31 cellular contexts compared by ENCODE assay signal in the genomic region with DNA sequence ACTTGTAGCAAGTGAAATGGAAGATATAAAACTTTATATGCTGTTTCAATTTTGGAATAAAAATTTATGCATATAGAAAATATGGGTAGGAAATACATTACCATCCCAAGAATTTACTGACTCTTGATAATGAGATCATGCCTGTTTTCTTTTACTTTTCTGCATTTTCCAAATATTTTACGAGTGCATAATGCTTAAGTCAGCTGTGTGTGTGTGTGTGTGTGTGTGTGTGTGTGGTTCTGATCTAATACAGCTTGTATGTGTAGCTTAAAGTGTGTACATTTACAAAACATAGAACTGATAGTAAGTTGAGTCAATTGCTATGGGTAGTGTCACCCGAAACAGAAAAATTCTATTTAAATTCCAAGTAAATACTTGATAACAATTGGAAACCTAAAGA.
DNase-seq lines count a peak whose midpoint lies in the region; ATAC-seq and TF ChIP-seq lines count a peak whose summit lies in the region.
"Had no signal": no experiment of that assay in that cellular context is flagged by ENCODE, and none has a peak within 500 bp of the region (broad histone marks: within the 10 kb centered on the region; RNA-seq: fewer than 3 reads in every experiment).

No MANE protein-coding gene starts in this region.

- no peak overlapping the region for H3K4me2 ChIP-seq in IMR-90 (ENCODE audit: low read depth, low read length)
- H3K4me2 ChIP-seq in H9 (ENCODE audit: insufficient read depth, insufficient read length, low read length) = no peak overlapping the region

- H3K27me3 ChIP-seq in IMR-90 (ENCODE audit: control insufficient read depth, insufficient read depth, low read length) (no peaks in the 10 kb centered on the region), brain microvascular endothelial cell (replicated peaks) (no peaks in the 10 kb centered on the region), H9 (ENCODE audit: insufficient read depth, low read length) (no peaks in the 10 kb centered on the region)
- H3K27me3 ChIP-seq: gastrocnemius medialis, transverse colon had no signal

- CTCF ChIA-PET in AG04449 (lab: Yijun Ruan, JAX) (no interaction called here), IMR-90 (lab: Yijun Ruan, JAX) (interaction anchor here (1.0 to 1.1 kb wide), 2 partner anchors 12 to 17 kb away, joined by 3 read pairs; no protein-coding TSS in a partner anchor)

- no peak overlapping the region for H4K5ac ChIP-seq in IMR-90 (ENCODE audit: low read depth, low read length)
- no peak overlapping the region for H4K5ac ChIP-seq in H9 (ENCODE audit: insufficient read length, low read depth, low read length)

- H4K91ac ChIP-seq in IMR-90 (ENCODE audit: insufficient read depth, low read depth, low read length) (no peak overlapping the region), H9 (ENCODE audit: insufficient read length, low read depth, low read length) (no peak overlapping the region)

- no peaks in the 10 kb centered on the region for H4K20me1 ChIP-seq in IMR-90 (ENCODE audit: insufficient read depth, low read length)
- H4K20me1 ChIP-seq in H9 (ENCODE audit: control insufficient read depth, insufficient read depth, insufficient read length) = no peaks in the 10 kb centered on the region

- no peaks in the 10 kb centered on the region for H3K23me2 ChIP-seq in H9 (ENCODE audit: insufficient read length, low read depth, low read length, poor library complexity, severe bottlenecking)

- no peak overlapping the region for H3K4ac ChIP-seq in IMR-90 (ENCODE audit: low read depth, low read length)
- no peak overlapping the region for H3K4ac ChIP-seq in H9 (ENCODE audit: low read depth, low read length)

- H3K9me1 ChIP-seq in IMR-90 (ENCODE audit: insufficient read depth, low read length) = no peaks in the 10 kb centered on the region

- H3K4me3 ChIP-seq in AG04449 (ENCODE audit: low read depth, low read length) = no peak overlapping the region
- H3K4me3 ChIP-seq in IMR-90 (ENCODE audit: insufficient read depth, low read depth, low read length) = no peak overlapping the region
- H3K4me3 ChIP-seq in brain microvascular endothelial cell (ENCODE audit: low read depth, low read length) = no peak overlapping the region
- H3K4me3 ChIP-seq: gastrocnemius medialis, lung, prostate gland, transverse colon had no signal

- H3K36me3 ChIP-seq in IMR-90 (ENCODE audit: control insufficient read depth, insufficient read depth, low read length) (no peaks in the 10 kb centered on the region), brain microvascular endothelial cell (replicated peaks) (no peaks in the 10 kb centered on the region)
- H3K36me3 ChIP-seq: gastrocnemius medialis, prostate gland, transverse colon had no signal

- H2AK5ac ChIP-seq in IMR-90 (ENCODE audit: low read depth, low read length) (no peak overlapping the region), H9 (ENCODE audit: insufficient read length, low read length) (no peak overlapping the region)

- no peak for TF ChIP-seq POLR2A in IMR-90 (IDR thresholded peaks at IDR 0.05; ENCODE audit: low read depth, low read length)

- peak; percentile 60 for DNase-seq in AG04449 (ENCODE audit: low read depth, low spot score)
- DNase-seq in IMR-90 = peak; percentile 73
- DNase-seq in brain microvascular endothelial cell = peak; percentile 76
- peak; percentile 52 for DNase-seq in iris pigment epithelial cell (ENCODE audit: low read depth)
- no peak for DNase-seq in kidney tubule cell (ENCODE audit: low spot score)
- DNase-seq in stimulated activated naive CD8-positive, alpha-beta T cell treated with anti-CD3 and anti-CD28 coated beads, Interleukin-15, Interleukin-2, amounts not matched to agents 100 U/mL and 50 U/mL, for 24 hours = no peak
- DNase-seq in H9 = no peak
- DNase-seq: activated CD4-positive, alpha-beta T cell treated with anti-CD3 and anti-CD28 coated beads for 36 hours; activated CD8-positive, alpha-beta memory T cell treated with anti-CD3 and anti-CD28 coated beads, Interleukin-2, amount 50 U/mL, for 48 hours; activated CD8-positive, alpha-beta T cell treated with anti-CD3 and anti-CD28 coated beads for 36 hours; activated naive CD4-positive, alpha-beta T cell treated with anti-CD3 and anti-CD28 coated beads, Interleukin-2, amount 50 U/mL, for 16 hours; AML-193; Calu3; CD4-positive, CD25-positive, alpha-beta regulatory T cell; cortex of kidney; effector memory CD8-positive, alpha-beta T cell; gastrocnemius medialis; Karpas-422; naive thymus-derived CD8-positive, alpha-beta T cell; NCI-H1417 treated with DMSO at 0.1 percent for 48 hours; NCI-H446 treated with DMSO at 0.1 percent for 48 hours; nucleus accumbens; stimulated activated CD4-positive, alpha-beta T cell treated with anti-CD3 and anti-CD28 coated beads, Interleukin-4, amount 100 ng/mL, for 4 hours; SW 1271; transverse colon had no signal

- no peak for TF ChIP-seq RAD21 in IMR-90 (IDR thresholded peaks at IDR 0.05; ENCODE audit: low read length)

- H2AFZ ChIP-seq in IMR-90 (replicated peaks; ENCODE audit: low read length, poor library complexity) (no peak overlapping the region), H9 (ENCODE audit: low read length) (no peak overlapping the region)

- H3K36me3 Mint-ChIP-seq in H9 (ENCODE audit: insufficient read depth in 1 of 3, low read depth in 3 of 3) = no peaks in the 10 kb centered on the region
- H3K36me3 Mint-ChIP-seq: CD4-positive, CD25-positive, alpha-beta regulatory T cell; naive thymus-derived CD8-positive, alpha-beta T cell had no signal

- no peak overlapping the region for H3K18ac ChIP-seq in IMR-90 (ENCODE audit: low read depth, low read length)
- no peak overlapping the region for H3K18ac ChIP-seq in H9 (ENCODE audit: insufficient read length, low read depth, low read length)

- no peak overlapping the region for H2BK12ac ChIP-seq in H9 (ENCODE audit: insufficient read length, low read depth, low read length)

- H3T11ph ChIP-seq in H9 (ENCODE audit: low read length) = no peak overlapping the region

- H2BK15ac ChIP-seq in IMR-90 (ENCODE audit: low read depth, low read length) = no peak overlapping the region
- no peak overlapping the region for H2BK15ac ChIP-seq in H9 (ENCODE audit: low read depth, low read length)

- H3K4me1 Mint-ChIP-seq in H9 = peaks cover 0 to 3% of the 10 kb centered on the region in 2 experiments; a peak in 1 of 4 replicates
- H3K4me1 Mint-ChIP-seq: CD4-positive, CD25-positive, alpha-beta regulatory T cell had no signal

- H3K23ac ChIP-seq in IMR-90 (ENCODE audit: low read depth, low read length) (no peak overlapping the region), H9 (ENCODE audit: insufficient read length, low read depth, low read length) (no peak overlapping the region)

- intact Hi-C loops in IMR-90 (cut with micrococcal nuclease) = no loop called here

- WGBS in IMR-90 (ENCODE audit: extremely low coverage in 2 of 2, insufficient read length in 1 of 2), 2 experiments = no CpG with 5 or more reads among the region's 2 CpGs
- no CpG with 5 or more reads among the region's 2 CpGs for WGBS in H9 (ENCODE audit: extremely low coverage, insufficient read length, low lambda C conversion rate)

- no peak overlapping the region for H4K8ac ChIP-seq in IMR-90 (ENCODE audit: low read depth in 2 of 2, low read length in 2 of 2)
- H4K8ac ChIP-seq in H9 (replicated peaks; ENCODE audit: insufficient read length, low read depth, low read length) = no peak overlapping the region

- no peak overlapping the region for H2BK5ac ChIP-seq in IMR-90 (ENCODE audit: low read depth, low read length, poor library complexity, severe bottlenecking)
- no peak overlapping the region for H2BK5ac ChIP-seq in H9 (ENCODE audit: insufficient read length, low read length)

- H3K14ac ChIP-seq in IMR-90 (replicated peaks; ENCODE audit: low read depth, low read length) = no peak overlapping the region
- no peak overlapping the region for H3K14ac ChIP-seq in H9 (ENCODE audit: insufficient read depth, low read length)

- POLR2A ChIA-PET in AG04449 (lab: Yijun Ruan, JAX) = no interaction called here
- POLR2A ChIA-PET in IMR-90 (lab: Charles Lee; ENCODE audit: unreplicated experiment) = interaction anchor here (0.5 kb wide), 1 partner anchor 713 kb away, joined by 3 read pairs; no protein-coding TSS in a partner anchor

- H3K4me1 ChIP-seq in IMR-90 (ENCODE audit: control insufficient read depth, insufficient read depth, low read length) = no peaks in the 10 kb centered on the region
- no peaks in the 10 kb centered on the region for H3K4me1 ChIP-seq in H9 (ENCODE audit: insufficient read depth, low read length)
- H3K4me1 ChIP-seq: gastrocnemius medialis, prostate gland, transverse colon had no signal

- no peaks in the 10 kb centered on the region for H3K79me2 ChIP-seq in H9 (ENCODE audit: insufficient read depth, low read length)

- dilution Hi-C loops in IMR-90 (cut with HindIII; ENCODE audit: low sequenced_read_pairs, unreplicated experiment) = no loop called here

- no peak overlapping the region for H2AK9ac ChIP-seq in IMR-90 (replicated peaks; ENCODE audit: low read depth, low read length, poor library complexity)

- no peaks in the 10 kb centered on the region for H3K27me3 Mint-ChIP-seq in H9 (ENCODE audit: low read depth)
- H3K27me3 Mint-ChIP-seq: activated CD4-positive, alpha-beta T cell treated with anti-CD3 and anti-CD28 coated beads for 36 hours; activated CD8-positive, alpha-beta T cell treated with anti-CD3 and anti-CD28 coated beads for 36 hours; activated T-helper 17 cell treated with anti-CD3 and anti-CD28 coated beads, Interleukin-2, amount 50 U/mL, for 72 hours; CD4-positive, CD25-positive, alpha-beta regulatory T cell; effector memory CD8-positive, alpha-beta T cell; naive thymus-derived CD8-positive, alpha-beta T cell had no signal

- H3K9me3 ChIP-seq in IMR-90 (ENCODE audit: control insufficient read depth, insufficient read depth, low read length) = no peaks in the 10 kb centered on the region
- no peaks in the 10 kb centered on the region for H3K9me3 ChIP-seq in H9 (ENCODE audit: control insufficient read depth, low read depth, low read length)
- H3K9me3 ChIP-seq: gastrocnemius medialis, prostate gland, transverse colon had no signal

- no peak overlapping the region for H3K27ac ChIP-seq in IMR-90 (ENCODE audit: insufficient read depth, low read length)
- no peak overlapping the region for H3K27ac ChIP-seq in brain microvascular endothelial cell
- H3K27ac ChIP-seq in H9 (ENCODE audit: insufficient read length, low read depth, low read length) = no peak overlapping the region
- H3K27ac ChIP-seq: gastrocnemius medialis, prostate gland, transverse colon had no signal

- no peak overlapping the region for H3K27ac Mint-ChIP-seq in H9
- H3K27ac Mint-ChIP-seq: activated CD4-positive, alpha-beta T cell treated with anti-CD3 and anti-CD28 coated beads for 36 hours; activated CD8-positive, alpha-beta T cell treated with anti-CD3 and anti-CD28 coated beads for 36 hours; activated T-helper 17 cell treated with anti-CD3 and anti-CD28 coated beads, Interleukin-2, amount 50 U/mL, for 72 hours; CD4-positive, CD25-positive, alpha-beta regulatory T cell; effector memory CD8-positive, alpha-beta T cell; naive thymus-derived CD8-positive, alpha-beta T cell had no signal

- no peak overlapping the region for H3K56ac ChIP-seq in IMR-90 (ENCODE audit: extremely low read depth, insufficient read depth, low read length)
- no peak overlapping the region for H3K56ac ChIP-seq in H9 (ENCODE audit: insufficient read length, low read depth, low read length)

- H3K79me1 ChIP-seq in IMR-90 (ENCODE audit: low read depth in 1 of 2, low read length in 2 of 2) (no peaks in the 10 kb centered on the region), H9 (ENCODE audit: insufficient read depth, low read depth, low read length, poor library complexity, severe bottlenecking) (no peaks in the 10 kb centered on the region)

- ATAC-seq in IMR-90 (ENCODE audit: low read depth) = peak; percentile 81
- ATAC-seq in GM21717 (IDR thresholded peaks at IDR 0.05; ENCODE audit: unreplicated experiment) = no peak
- ATAC-seq in stimulated activated naive CD8-positive, alpha-beta T cell treated with anti-CD3 and anti-CD28 coated beads, Interleukin-15, Interleukin-2, amounts not matched to agents 100 U/mL and 50 U/mL, for 24 hours = no peak
- ATAC-seq: activated CD4-positive, alpha-beta T cell treated with anti-CD3 and anti-CD28 coated beads for 36 hours; activated CD8-positive, alpha-beta T cell treated with anti-CD3 and anti-CD28 coated beads for 36 hours; activated T-helper 17 cell treated with anti-CD3 and anti-CD28 coated beads, Interleukin-2, amount 50 U/mL, for 72 hours; effector memory CD8-positive, alpha-beta T cell; gastrocnemius medialis; HepG2; naive thymus-derived CD8-positive, alpha-beta T cell; sciatic nerve had no signal

- BruUV-seq in IMR-90 (replicated peaks; lab: Mats Ljungman, UMichigan) = no TSS peak

- in situ Hi-C loops in IMR-90 (cut with MboI; ENCODE audit: low sequenced_read_pairs) (no loop called here), brain microvascular endothelial cell (cut with HindIII; ENCODE audit: low pct_ligation_motif_present, low sequenced_read_pairs) (no loop called here)

- H3K9ac ChIP-seq in IMR-90 (ENCODE audit: low read depth, low read length) (no peak overlapping the region), H9 (ENCODE audit: extremely low read depth, insufficient read length, low read length) (no peak overlapping the region)

- no peak overlapping the region for H2BK120ac ChIP-seq in IMR-90 (ENCODE audit: low read depth, low read length)
- H2BK120ac ChIP-seq in H9 (ENCODE audit: low read depth, low read length, poor library complexity, severe bottlenecking) = no peak overlapping the region

- TF ChIP-seq CTCF in AG04449 (IDR thresholded peaks at IDR 0.05; ENCODE audit: insufficient read depth, low read length, missing control alignments) = no peak
- TF ChIP-seq CTCF in IMR-90 (conservative IDR thresholded peaks at IDR 0.05; ENCODE audit: low read depth, low read length) = no peak
- TF ChIP-seq CTCF in brain microvascular endothelial cell (IDR thresholded peaks at IDR 0.05; ENCODE audit: low read depth, low read length, missing control alignments) = no peak
- TF ChIP-seq CTCF in H9 (conservative IDR thresholded peaks at IDR 0.05) = no peak

- no peak overlapping the region for H3K4me3 Mint-ChIP-seq in H9
- H3K4me3 Mint-ChIP-seq: activated CD4-positive, alpha-beta T cell treated with anti-CD3 and anti-CD28 coated beads for 36 hours; activated CD8-positive, alpha-beta T cell treated with anti-CD3 and anti-CD28 coated beads for 36 hours; activated T-helper 17 cell treated with anti-CD3 and anti-CD28 coated beads, Interleukin-2, amount 50 U/mL, for 72 hours; CD4-positive, CD25-positive, alpha-beta regulatory T cell; effector memory CD8-positive, alpha-beta T cell; naive thymus-derived CD8-positive, alpha-beta T cell had no signal

- H2BK20ac ChIP-seq in IMR-90 (ENCODE audit: low read depth, low read length) (no peak overlapping the region), H9 (ENCODE audit: low read depth, low read length, poor library complexity, severe bottlenecking) (no peak overlapping the region)

- no peaks in the 10 kb centered on the region for H3K9me3 Mint-ChIP-seq in H9
- H3K9me3 Mint-ChIP-seq: activated CD8-positive, alpha-beta T cell treated with anti-CD3 and anti-CD28 coated beads for 36 hours; CD4-positive, CD25-positive, alpha-beta regulatory T cell; effector memory CD8-positive, alpha-beta T cell had no signal

Comparison
In these comparisons a context has a peak if more than half of its experiments do, and no peak if none do; other contexts are left out.
1. DNase-seq: peak in AG04449 (single experiment), IMR-90 (single experiment), brain microvascular endothelial cell (single experiment) and iris pigment epithelial cell (single experiment); none in kidney tubule cell (single experiment), stimulated activated naive CD8-positive, alpha-beta T cell treated with anti-CD3 and anti-CD28 coated beads, Interleukin-15, Interleukin-2, amounts not matched to agents 100 U/mL and 50 U/mL, for 24 hours (single experiment) and H9 (single experiment).